ENCODE assay signal across 1 cellular context in the genomic region with DNA sequence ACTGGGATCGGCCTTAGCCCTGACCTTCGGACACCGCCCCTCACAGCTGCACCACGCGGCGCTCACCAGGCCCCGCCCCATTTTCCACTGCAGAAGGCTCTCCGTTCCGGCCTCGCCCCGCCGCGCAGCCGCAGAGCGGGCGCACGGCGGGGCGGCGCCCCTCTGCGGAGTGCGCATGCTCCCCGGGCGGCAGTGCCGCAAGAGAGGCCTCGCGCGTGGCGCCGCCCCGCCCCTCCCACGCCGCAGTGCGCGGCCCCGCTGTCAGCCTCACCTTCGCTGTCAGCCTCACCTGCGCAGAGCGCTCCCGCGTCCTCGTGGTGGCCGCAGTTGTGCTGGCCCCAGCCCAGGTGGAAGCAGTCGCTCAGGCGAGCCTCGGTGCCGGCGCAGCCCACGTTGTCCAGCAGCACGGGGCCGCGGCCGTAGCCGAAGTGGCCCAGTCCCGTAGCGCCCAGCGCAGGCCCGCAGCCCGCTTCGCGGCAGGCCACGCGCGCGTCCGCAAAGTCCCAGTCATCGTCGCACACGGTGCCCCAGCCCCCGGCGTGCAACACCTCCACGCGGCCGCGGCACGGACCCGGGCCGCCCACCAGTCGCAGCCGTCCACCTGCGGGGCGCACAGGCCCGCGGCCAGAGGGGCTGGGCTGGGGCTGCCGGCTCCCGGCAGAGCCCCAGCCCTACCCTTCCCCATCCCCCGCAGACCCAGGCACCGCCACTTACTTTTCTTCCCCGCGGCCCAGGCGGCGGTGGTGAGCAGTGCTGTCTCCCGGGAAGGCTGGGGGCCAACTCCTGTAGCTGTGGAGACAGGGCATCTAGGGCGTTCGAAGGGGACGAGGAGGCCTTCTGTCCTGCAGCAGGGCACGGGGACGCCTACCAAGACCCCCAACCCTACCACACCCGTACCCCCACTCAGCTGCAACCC.
TF ChIP-seq lines count a peak whose summit lies in the region.

No MANE protein-coding gene starts in this region.

TF ChIP-seq in HepG2, 621 proteins besides CTCF, POLR2A, EP300 and RAD21 (continued from another document and continues in another):
- TF ChIP-seq, protein P1, sequence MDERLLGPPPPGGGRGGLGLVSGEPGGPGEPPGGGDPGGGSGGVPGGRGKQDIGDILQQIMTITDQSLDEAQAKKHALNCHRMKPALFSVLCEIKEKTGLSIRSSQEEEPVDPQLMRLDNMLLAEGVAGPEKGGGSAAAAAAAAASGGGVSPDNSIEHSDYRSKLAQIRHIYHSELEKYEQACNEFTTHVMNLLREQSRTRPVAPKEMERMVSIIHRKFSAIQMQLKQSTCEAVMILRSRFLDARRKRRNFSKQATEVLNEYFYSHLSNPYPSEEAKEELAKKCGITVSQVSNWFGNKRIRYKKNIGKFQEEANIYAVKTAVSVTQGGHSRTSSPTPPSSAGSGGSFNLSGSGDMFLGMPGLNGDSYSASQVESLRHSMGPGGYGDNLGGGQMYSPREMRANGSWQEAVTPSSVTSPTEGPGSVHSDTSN (CRISPR knock-in tag; IDR thresholded peaks at IDR 0.05): no peak
- TF ChIP-seq ZNF563 (CRISPR knock-in tag; IDR thresholded peaks at IDR 0.05) (peak; percentile 95), WIZ (CRISPR knock-in tag; IDR thresholded peaks at IDR 0.05) (no peak), AKAP8 (CRISPR knock-in tag; IDR thresholded peaks at IDR 0.05) (peak; percentile 21; the same call in 1 of the 2 replicates), ESRRA (CRISPR knock-in tag; IDR thresholded peaks at IDR 0.05; ENCODE audit: low read depth) (no peak), RELA (CRISPR knock-in tag; IDR thresholded peaks at IDR 0.05) (no peak), ZNF225 (CRISPR knock-in tag; IDR thresholded peaks at IDR 0.05) (peak; percentile 85), SYNCRIP (IDR thresholded peaks at IDR 0.05; ENCODE audit: insufficient read depth, low read depth, low read length) (no peak), ZNF543 (CRISPR knock-in tag; IDR thresholded peaks at IDR 0.05) (no peak; the same call in 1 of the 2 replicates), ZBTB7B (CRISPR knock-in tag; IDR thresholded peaks at IDR 0.05) (no peak; the same call in 1 of the 2 replicates), SPEN (CRISPR knock-in tag; IDR thresholded peaks at IDR 0.05; ENCODE audit: low read depth) (no peak; the same call in 1 of the 2 replicates), TOE1 (CRISPR knock-in tag; IDR thresholded peaks at IDR 0.05) (no peak), ATF7-NPFF (CRISPR knock-in tag; IDR thresholded peaks at IDR 0.05; ENCODE audit: low read depth) (peak; percentile 98; the same call in 1 of the 2 replicates), ZNF235 (CRISPR knock-in tag; IDR thresholded peaks at IDR 0.05; ENCODE audit: borderline replicate concordance) (no peak), SMAD3 (CRISPR knock-in tag; IDR thresholded peaks at IDR 0.05) (no peak), ZKSCAN8 (CRISPR knock-in tag; IDR thresholded peaks at IDR 0.05; ENCODE audit: borderline replicate concordance) (no peak), NONO (IDR thresholded peaks at IDR 0.05) (no peak), NONO (CRISPR knock-in tag; conservative IDR thresholded peaks at IDR 0.05) (peak; percentile 78), ZFX (CRISPR knock-in tag; IDR thresholded peaks at IDR 0.05; ENCODE audit: low read depth) (peak; percentile 96), POGZ (CRISPR knock-in tag; IDR thresholded peaks at IDR 0.05) (peak; percentile 33; the same call in 1 of the 2 replicates), MAFG (CRISPR knock-in tag; IDR thresholded peaks at IDR 0.05) (no peak), TGIF2 (CRISPR knock-in tag; IDR thresholded peaks at IDR 0.05) (peak; percentile 25; the same call in 1 of the 2 replicates), FOXK1 (CRISPR knock-in tag; IDR thresholded peaks at IDR 0.05; ENCODE audit: borderline replicate concordance, low read depth) (0 out of 2 replicates have a peak, but pooled peaks have one; percentile 12), MATR3 (CRISPR knock-in tag; IDR thresholded peaks at IDR 0.05) (no peak), PCBP2 (optimal IDR thresholded peaks at IDR 0.05; ENCODE audit: low read depth, low read length, poor library complexity, severe bottlenecking) (no peak), ZSCAN30 (CRISPR knock-in tag; IDR thresholded peaks at IDR 0.05) (peak; percentile 71), ZNF264 (CRISPR knock-in tag; IDR thresholded peaks at IDR 0.05) (no peak)
- TF ChIP-seq, protein P2, sequence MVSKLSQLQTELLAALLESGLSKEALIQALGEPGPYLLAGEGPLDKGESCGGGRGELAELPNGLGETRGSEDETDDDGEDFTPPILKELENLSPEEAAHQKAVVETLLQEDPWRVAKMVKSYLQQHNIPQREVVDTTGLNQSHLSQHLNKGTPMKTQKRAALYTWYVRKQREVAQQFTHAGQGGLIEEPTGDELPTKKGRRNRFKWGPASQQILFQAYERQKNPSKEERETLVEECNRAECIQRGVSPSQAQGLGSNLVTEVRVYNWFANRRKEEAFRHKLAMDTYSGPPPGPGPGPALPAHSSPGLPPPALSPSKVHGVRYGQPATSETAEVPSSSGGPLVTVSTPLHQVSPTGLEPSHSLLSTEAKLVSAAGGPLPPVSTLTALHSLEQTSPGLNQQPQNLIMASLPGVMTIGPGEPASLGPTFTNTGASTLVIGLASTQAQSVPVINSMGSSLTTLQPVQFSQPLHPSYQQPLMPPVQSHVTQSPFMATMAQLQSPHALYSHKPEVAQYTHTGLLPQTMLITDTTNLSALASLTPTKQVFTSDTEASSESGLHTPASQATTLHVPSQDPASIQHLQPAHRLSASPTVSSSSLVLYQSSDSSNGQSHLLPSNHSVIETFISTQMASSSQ (IDR thresholded peaks at IDR 0.05; ENCODE audit: low read depth): no peak
- TF ChIP-seq, protein P2 (CRISPR knock-in tag; IDR thresholded peaks at IDR 0.05; ENCODE audit: borderline replicate concordance): no peak; the same call in 1 of the 2 replicates
- TF ChIP-seq, protein P3, sequence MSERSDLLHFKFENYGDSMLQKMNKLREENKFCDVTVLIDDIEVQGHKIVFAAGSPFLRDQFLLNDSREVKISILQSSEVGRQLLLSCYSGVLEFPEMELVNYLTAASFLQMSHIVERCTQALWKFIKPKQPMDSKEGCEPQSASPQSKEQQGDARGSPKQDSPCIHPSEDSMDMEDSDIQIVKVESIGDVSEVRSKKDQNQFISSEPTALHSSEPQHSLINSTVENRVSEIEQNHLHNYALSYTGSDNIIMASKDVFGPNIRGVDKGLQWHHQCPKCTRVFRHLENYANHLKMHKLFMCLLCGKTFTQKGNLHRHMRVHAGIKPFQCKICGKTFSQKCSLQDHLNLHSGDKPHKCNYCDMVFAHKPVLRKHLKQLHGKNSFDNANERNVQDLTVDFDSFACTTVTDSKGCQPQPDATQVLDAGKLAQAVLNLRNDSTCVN (CRISPR knock-in tag; IDR thresholded peaks at IDR 0.05; ENCODE audit: borderline replicate concordance): peak; percentile 48; the same call in 1 of the 2 replicates
- TF ChIP-seq, protein P4, sequence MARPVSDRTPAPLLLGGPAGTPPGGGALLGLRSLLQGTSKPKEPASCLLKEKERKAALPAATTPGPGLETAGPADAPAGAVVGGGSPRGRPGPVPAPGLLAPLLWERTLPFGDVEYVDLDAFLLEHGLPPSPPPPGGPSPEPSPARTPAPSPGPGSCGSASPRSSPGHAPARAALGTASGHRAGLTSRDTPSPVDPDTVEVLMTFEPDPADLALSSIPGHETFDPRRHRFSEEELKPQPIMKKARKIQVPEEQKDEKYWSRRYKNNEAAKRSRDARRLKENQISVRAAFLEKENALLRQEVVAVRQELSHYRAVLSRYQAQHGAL (CRISPR knock-in tag; IDR thresholded peaks at IDR 0.05; ENCODE audit: not compliant biosample characterization): no peak
- TF ChIP-seq, protein P5, sequence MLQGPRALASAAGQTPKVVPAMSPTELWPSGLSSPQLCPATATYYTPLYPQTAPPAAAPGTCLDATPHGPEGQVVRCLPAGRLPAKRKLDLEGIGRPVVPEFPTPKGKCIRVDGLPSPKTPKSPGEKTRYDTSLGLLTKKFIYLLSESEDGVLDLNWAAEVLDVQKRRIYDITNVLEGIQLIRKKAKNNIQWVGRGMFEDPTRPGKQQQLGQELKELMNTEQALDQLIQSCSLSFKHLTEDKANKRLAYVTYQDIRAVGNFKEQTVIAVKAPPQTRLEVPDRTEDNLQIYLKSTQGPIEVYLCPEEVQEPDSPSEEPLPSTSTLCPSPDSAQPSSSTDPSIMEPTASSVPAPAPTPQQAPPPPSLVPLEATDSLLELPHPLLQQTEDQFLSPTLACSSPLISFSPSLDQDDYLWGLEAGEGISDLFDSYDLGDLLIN (CRISPR knock-in tag; IDR thresholded peaks at IDR 0.05; ENCODE audit: borderline replicate concordance): peak; percentile 87; the same call in 1 of the 2 replicates
- TF ChIP-seq, protein P6, sequence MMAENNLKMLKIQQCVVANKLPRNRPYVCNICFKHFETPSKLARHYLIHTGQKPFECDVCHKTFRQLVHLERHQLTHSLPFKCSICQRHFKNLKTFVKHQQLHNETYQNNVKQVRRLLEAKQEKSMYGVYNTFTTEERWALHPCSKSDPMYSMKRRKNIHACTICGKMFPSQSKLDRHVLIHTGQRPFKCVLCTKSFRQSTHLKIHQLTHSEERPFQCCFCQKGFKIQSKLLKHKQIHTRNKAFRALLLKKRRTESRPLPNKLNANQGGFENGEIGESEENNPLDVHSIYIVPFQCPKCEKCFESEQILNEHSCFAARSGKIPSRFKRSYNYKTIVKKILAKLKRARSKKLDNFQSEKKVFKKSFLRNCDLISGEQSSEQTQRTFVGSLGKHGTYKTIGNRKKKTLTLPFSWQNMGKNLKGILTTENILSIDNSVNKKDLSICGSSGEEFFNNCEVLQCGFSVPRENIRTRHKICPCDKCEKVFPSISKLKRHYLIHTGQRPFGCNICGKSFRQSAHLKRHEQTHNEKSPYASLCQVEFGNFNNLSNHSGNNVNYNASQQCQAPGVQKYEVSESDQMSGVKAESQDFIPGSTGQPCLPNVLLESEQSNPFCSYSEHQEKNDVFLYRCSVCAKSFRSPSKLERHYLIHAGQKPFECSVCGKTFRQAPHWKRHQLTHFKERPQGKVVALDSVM (CRISPR knock-in tag; IDR thresholded peaks at IDR 0.05): peak; percentile 15; the same call in 1 of the 2 replicates
- TF ChIP-seq, protein P7, sequence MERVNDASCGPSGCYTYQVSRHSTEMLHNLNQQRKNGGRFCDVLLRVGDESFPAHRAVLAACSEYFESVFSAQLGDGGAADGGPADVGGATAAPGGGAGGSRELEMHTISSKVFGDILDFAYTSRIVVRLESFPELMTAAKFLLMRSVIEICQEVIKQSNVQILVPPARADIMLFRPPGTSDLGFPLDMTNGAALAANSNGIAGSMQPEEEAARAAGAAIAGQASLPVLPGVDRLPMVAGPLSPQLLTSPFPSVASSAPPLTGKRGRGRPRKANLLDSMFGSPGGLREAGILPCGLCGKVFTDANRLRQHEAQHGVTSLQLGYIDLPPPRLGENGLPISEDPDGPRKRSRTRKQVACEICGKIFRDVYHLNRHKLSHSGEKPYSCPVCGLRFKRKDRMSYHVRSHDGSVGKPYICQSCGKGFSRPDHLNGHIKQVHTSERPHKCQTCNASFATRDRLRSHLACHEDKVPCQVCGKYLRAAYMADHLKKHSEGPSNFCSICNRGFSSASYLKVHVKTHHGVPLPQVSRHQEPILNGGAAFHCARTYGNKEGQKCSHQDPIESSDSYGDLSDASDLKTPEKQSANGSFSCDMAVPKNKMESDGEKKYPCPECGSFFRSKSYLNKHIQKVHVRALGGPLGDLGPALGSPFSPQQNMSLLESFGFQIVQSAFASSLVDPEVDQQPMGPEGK (CRISPR knock-in tag; IDR thresholded peaks at IDR 0.05): peak; percentile 42; the same call in 1 of the 2 replicates
